ENCODE assay signal across 1 cellular context in the genomic region with DNA sequence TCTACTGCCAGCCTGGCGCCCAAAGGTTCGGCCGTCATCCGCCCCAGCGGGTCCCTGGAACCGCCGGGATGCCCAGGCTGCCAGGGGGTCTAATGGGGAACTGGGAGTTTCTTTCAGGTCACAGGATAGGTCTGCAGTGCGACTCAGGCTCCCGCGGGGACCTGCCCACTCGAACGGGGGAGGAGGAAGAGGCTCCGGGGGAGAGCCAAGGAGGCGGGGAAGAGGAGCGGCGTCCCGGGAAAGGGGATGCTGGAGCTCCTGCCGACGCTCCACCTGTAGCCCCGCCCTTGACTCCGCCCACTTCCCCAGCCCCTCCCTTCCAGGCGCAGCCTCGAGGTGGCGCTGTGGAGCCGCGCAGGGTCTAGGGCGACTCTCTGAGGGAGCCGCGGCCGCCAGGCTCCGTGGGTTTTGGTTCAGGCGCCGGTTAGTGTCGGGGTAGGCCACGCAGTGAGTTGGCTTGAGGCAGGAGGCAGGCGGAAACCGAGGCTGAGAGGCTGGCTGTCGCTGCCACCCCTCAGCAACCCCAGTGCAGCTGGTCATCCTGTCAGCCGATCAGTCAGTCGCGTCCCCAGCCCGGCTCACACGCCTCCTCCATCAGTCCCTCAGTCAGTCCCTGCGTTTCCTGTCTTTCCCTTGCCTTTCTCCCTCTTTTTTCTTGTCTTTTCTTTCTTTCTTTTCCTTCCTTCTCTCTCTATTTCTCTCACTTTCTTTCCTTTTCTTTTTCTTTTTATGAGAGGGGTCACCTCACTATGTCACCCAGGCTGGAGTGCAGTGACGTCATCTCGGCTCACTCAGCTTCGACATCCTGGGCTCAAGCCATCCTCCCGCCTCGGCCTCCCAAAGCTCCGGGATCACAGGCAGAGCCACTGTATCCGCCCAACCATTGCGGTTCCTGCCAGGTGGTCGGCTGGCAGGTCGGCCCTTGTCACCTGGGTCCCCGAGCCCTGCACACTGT.
TF ChIP-seq lines count a peak whose summit lies in the region.

No MANE protein-coding gene starts in this region.

TF ChIP-seq in HepG2, 621 proteins besides CTCF, POLR2A, EP300 and RAD21 (continued from another document and continues in another):
- TF ChIP-seq, protein P1, sequence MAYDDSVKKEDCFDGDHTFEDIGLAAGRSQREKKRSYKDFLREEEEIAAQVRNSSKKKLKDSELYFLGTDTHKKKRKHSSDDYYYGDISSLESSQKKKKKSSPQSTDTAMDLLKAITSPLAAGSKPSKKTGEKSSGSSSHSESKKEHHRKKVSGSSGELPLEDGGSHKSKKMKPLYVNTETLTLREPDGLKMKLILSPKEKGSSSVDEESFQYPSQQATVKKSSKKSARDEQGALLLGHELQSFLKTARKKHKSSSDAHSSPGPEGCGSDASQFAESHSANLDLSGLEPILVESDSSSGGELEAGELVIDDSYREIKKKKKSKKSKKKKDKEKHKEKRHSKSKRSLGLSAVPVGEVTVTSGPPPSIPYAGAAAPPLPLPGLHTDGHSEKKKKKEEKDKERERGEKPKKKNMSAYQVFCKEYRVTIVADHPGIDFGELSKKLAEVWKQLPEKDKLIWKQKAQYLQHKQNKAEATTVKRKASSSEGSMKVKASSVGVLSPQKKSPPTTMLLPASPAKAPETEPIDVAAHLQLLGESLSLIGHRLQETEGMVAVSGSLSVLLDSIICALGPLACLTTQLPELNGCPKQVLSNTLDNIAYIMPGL (CRISPR knock-in tag; IDR thresholded peaks at IDR 0.05; ENCODE audit: borderline replicate concordance in 1 of 2, low read depth in 1 of 2): peak; percentile 50 to 80; a peak in 2 of 4 replicates
- TF ChIP-seq ZNF282 (IDR thresholded peaks at IDR 0.05; ENCODE audit: partially characterized antibody): no peak
- no peak; the same call in 1 of the 2 replicates for TF ChIP-seq ZFY (CRISPR knock-in tag; IDR thresholded peaks at IDR 0.05)
- TF ChIP-seq, protein P2, sequence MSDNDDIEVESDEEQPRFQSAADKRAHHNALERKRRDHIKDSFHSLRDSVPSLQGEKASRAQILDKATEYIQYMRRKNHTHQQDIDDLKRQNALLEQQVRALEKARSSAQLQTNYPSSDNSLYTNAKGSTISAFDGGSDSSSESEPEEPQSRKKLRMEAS (IDR thresholded peaks at IDR 0.05): peak; percentile 31
- TF ChIP-seq ZSCAN25 (CRISPR knock-in tag; IDR thresholded peaks at IDR 0.05): 0 out of 2 replicates have a peak, but pooled peaks have one; percentile 17
- TF ChIP-seq YEATS4 (CRISPR knock-in tag; IDR thresholded peaks at IDR 0.05; ENCODE audit: borderline replicate concordance): no peak
- TF ChIP-seq ZNF24 (IDR thresholded peaks at IDR 0.05): no peak
- no peak for TF ChIP-seq ZFP36L2 (CRISPR knock-in tag; IDR thresholded peaks at IDR 0.05)
- TF ChIP-seq ZNF317 (CRISPR knock-in tag; IDR thresholded peaks at IDR 0.05): 0 out of 2 replicates have a peak, but pooled peaks have one; percentile 53
- TF ChIP-seq, protein P3, sequence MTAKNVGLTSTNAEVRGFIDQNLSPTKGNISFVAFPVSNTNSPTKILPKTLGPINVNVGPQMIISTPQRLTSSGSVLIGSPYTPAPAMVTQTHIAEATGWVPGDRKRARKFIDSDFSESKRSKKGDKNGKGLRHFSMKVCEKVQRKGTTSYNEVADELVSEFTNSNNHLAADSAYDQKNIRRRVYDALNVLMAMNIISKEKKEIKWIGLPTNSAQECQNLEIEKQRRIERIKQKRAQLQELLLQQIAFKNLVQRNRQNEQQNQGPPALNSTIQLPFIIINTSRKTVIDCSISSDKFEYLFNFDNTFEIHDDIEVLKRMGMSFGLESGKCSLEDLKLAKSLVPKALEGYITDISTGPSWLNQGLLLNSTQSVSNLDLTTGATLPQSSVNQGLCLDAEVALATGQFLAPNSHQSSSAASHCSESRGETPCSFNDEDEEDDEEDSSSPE (CRISPR knock-in tag; IDR thresholded peaks at IDR 0.05): 0 out of 2 replicates have a peak, but pooled peaks have one; percentile 4
- TF ChIP-seq SRSF4 (IDR thresholded peaks at IDR 0.05; ENCODE audit: low read depth, low read length, poor library complexity, severe bottlenecking): no peak
- 0 out of 2 replicates have a peak, but pooled peaks have one; percentile 40 for TF ChIP-seq ESRRA (CRISPR knock-in tag; IDR thresholded peaks at IDR 0.05; ENCODE audit: low read depth)
- TF ChIP-seq NPAS2 (CRISPR knock-in tag; IDR thresholded peaks at IDR 0.05; ENCODE audit: borderline replicate concordance): no peak
- TF ChIP-seq KAT8 (CRISPR knock-in tag; IDR thresholded peaks at IDR 0.05): no peak
- TF ChIP-seq RFX5 (IDR thresholded peaks at IDR 0.05; ENCODE audit: low read depth, low read length): no peak
- peak; percentile 24 for TF ChIP-seq HNRNPK (IDR thresholded peaks at IDR 0.05; ENCODE audit: low read depth, low read length, poor library complexity, severe bottlenecking)
- TF ChIP-seq ZNF230 (CRISPR knock-in tag; IDR thresholded peaks at IDR 0.05): no peak
- peak; percentile 66; the same call in 1 of the 2 replicates for TF ChIP-seq SP5 (CRISPR knock-in tag; IDR thresholded peaks at IDR 0.05; ENCODE audit: borderline replicate concordance, low read depth)
- TF ChIP-seq ZNF446 (CRISPR knock-in tag; IDR thresholded peaks at IDR 0.05): no peak
- no peak for TF ChIP-seq DNMT3B (CRISPR knock-in tag; conservative IDR thresholded peaks at IDR 0.05)
- TF ChIP-seq, protein P4, sequence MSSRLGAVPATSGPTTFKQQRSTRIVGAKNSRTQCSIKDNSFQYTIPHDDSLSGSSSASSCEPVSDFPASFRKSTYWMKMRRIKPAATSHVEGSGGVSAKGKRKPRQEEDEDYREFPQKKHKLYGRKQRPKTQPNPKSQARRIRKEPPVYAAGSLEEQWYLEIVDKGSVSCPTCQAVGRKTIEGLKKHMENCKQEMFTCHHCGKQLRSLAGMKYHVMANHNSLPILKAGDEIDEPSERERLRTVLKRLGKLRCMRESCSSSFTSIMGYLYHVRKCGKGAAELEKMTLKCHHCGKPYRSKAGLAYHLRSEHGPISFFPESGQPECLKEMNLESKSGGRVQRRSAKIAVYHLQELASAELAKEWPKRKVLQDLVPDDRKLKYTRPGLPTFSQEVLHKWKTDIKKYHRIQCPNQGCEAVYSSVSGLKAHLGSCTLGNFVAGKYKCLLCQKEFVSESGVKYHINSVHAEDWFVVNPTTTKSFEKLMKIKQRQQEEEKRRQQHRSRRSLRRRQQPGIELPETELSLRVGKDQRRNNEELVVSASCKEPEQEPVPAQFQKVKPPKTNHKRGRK (CRISPR knock-in tag; IDR thresholded peaks at IDR 0.05): peak; percentile 81; the same call in 1 of the 2 replicates
- no peak for TF ChIP-seq NFIB (CRISPR knock-in tag; IDR thresholded peaks at IDR 0.05; ENCODE audit: borderline replicate concordance)
- TF ChIP-seq, protein P5, sequence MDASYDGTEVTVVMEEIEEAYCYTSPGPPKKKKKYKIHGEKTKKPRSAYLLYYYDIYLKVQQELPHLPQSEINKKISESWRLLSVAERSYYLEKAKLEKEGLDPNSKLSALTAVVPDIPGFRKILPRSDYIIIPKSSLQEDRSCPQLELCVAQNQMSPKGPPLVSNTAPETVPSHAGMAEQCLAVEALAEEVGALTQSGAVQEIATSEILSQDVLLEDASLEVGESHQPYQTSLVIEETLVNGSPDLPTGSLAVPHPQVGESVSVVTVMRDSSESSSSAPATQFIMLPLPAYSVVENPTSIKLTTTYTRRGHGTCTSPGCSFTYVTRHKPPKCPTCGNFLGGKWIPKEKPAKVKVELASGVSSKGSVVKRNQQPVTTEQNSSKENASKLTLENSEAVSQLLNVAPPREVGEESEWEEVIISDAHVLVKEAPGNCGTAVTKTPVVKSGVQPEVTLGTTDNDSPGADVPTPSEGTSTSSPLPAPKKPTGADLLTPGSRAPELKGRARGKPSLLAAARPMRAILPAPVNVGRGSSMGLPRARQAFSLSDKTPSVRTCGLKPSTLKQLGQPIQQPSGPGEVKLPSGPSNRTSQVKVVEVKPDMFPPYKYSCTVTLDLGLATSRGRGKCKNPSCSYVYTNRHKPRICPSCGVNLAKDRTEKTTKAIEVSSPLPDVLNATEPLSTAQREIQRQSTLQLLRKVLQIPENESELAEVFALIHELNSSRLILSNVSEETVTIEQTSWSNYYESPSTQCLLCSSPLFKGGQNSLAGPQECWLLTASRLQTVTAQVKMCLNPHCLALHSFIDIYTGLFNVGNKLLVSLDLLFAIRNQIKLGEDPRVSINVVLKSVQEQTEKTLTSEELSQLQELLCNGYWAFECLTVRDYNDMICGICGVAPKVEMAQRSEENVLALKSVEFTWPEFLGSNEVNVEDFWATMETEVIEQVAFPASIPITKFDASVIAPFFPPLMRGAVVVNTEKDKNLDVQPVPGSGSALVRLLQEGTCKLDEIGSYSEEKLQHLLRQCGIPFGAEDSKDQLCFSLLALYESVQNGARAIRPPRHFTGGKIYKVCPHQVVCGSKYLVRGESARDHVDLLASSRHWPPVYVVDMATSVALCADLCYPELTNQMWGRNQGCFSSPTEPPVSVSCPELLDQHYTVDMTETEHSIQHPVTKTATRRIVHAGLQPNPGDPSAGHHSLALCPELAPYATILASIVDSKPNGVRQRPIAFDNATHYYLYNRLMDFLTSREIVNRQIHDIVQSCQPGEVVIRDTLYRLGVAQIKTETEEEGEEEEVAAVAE (CRISPR knock-in tag; IDR thresholded peaks at IDR 0.05; ENCODE audit: borderline replicate concordance): no peak
- TF ChIP-seq REL (CRISPR knock-in tag; conservative IDR thresholded peaks at IDR 0.05): no peak
- TF ChIP-seq ZNF124 (CRISPR knock-in tag; IDR thresholded peaks at IDR 0.05): no peak
- no peak for TF ChIP-seq PRMT3 (CRISPR knock-in tag; IDR thresholded peaks at IDR 0.05; ENCODE audit: borderline replicate concordance, low read depth)
- peak; percentile 16; the same call in 1 of the 2 replicates for TF ChIP-seq ZNF331 (CRISPR knock-in tag; IDR thresholded peaks at IDR 0.05)
- no peak for TF ChIP-seq KDM1A (CRISPR knock-in tag; IDR thresholded peaks at IDR 0.05)
- no peak for TF ChIP-seq SP1 (IDR thresholded peaks at IDR 0.05)
- peak; percentile 97 for TF ChIP-seq SP1 (CRISPR knock-in tag; IDR thresholded peaks at IDR 0.05)
- TF ChIP-seq KDM2A (CRISPR knock-in tag; IDR thresholded peaks at IDR 0.05; ENCODE audit: borderline replicate concordance, low read depth): peak; percentile 75
- no peak for TF ChIP-seq ATF1 (CRISPR knock-in tag; IDR thresholded peaks at IDR 0.05)
- peak; percentile 90 for TF ChIP-seq SP4 (CRISPR knock-in tag; IDR thresholded peaks at IDR 0.05)
- TF ChIP-seq MIER3 (CRISPR knock-in tag; IDR thresholded peaks at IDR 0.05; ENCODE audit: borderline replicate concordance): 0 out of 2 replicates have a peak, but pooled peaks have one; percentile 34
- TF ChIP-seq CEBPG (CRISPR knock-in tag; IDR thresholded peaks at IDR 0.05): no peak
- TF ChIP-seq, protein P6, sequence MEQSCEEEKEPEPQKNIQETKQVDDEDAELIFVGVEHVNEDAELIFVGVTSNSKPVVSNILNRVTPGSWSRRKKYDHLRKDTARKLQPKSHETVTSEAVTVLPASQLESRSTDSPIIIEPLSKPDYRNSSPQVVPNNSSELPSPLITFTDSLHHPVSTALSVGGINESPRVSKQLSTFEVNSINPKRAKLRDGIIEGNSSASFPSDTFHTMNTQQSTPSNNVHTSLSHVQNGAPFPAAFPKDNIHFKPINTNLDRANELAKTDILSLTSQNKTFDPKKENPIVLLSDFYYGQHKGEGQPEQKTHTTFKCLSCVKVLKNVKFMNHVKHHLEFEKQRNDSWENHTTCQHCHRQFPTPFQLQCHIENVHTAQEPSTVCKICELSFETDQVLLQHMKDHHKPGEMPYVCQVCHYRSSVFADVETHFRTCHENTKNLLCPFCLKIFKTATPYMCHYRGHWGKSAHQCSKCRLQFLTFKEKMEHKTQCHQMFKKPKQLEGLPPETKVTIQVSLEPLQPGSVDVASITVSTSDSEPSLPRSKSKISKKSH (CRISPR knock-in tag; IDR thresholded peaks at IDR 0.05; ENCODE audit: borderline replicate concordance): no peak
- TF ChIP-seq GABPB1 (CRISPR knock-in tag; IDR thresholded peaks at IDR 0.05): peak; percentile 70
- TF ChIP-seq ZNF766 (CRISPR knock-in tag; IDR thresholded peaks at IDR 0.05; ENCODE audit: borderline replicate concordance): no peak
- TF ChIP-seq, protein P7, sequence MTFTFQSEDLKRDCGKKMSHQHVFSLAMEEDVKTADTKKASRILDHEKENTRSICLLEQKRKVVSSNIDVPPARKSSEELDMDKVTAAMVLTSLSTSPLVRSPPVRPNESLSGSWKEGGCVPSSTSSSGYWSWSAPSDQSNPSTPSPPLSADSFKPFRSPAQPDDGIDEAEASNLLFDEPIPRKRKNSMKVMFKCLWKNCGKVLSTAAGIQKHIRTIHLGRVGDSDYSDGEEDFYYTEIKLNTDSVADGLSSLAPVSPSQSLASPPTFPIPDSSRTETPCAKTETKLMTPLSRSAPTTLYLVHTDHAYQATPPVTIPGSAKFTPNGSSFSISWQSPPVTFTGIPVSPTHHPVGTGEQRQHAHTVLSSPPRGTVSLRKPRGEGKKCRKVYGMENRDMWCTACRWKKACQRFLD (CRISPR knock-in tag; IDR thresholded peaks at IDR 0.05; ENCODE audit: borderline replicate concordance): no peak
- TF ChIP-seq MED13 (CRISPR knock-in tag; IDR thresholded peaks at IDR 0.05): no peak
- TF ChIP-seq, protein P8, sequence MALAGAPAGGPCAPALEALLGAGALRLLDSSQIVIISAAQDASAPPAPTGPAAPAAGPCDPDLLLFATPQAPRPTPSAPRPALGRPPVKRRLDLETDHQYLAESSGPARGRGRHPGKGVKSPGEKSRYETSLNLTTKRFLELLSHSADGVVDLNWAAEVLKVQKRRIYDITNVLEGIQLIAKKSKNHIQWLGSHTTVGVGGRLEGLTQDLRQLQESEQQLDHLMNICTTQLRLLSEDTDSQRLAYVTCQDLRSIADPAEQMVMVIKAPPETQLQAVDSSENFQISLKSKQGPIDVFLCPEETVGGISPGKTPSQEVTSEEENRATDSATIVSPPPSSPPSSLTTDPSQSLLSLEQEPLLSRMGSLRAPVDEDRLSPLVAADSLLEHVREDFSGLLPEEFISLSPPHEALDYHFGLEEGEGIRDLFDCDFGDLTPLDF (CRISPR knock-in tag; IDR thresholded peaks at IDR 0.05): no peak
- TF ChIP-seq MAZ (IDR thresholded peaks at IDR 0.05; ENCODE audit: borderline replicate concordance, low read depth, low read length): peak; percentile 78; the same call in 1 of the 2 replicates
- peak; percentile 64; the same call in 1 of the 2 replicates for TF ChIP-seq MAZ (CRISPR knock-in tag; IDR thresholded peaks at IDR 0.05; ENCODE audit: low read depth)
- TF ChIP-seq KDM4B (CRISPR knock-in tag; IDR thresholded peaks at IDR 0.05): no peak
- TF ChIP-seq, protein P9, sequence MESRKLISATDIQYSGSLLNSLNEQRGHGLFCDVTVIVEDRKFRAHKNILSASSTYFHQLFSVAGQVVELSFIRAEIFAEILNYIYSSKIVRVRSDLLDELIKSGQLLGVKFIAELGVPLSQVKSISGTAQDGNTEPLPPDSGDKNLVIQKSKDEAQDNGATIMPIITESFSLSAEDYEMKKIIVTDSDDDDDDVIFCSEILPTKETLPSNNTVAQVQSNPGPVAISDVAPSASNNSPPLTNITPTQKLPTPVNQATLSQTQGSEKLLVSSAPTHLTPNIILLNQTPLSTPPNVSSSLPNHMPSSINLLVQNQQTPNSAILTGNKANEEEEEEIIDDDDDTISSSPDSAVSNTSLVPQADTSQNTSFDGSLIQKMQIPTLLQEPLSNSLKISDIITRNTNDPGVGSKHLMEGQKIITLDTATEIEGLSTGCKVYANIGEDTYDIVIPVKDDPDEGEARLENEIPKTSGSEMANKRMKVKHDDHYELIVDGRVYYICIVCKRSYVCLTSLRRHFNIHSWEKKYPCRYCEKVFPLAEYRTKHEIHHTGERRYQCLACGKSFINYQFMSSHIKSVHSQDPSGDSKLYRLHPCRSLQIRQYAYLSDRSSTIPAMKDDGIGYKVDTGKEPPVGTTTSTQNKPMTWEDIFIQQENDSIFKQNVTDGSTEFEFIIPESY (CRISPR knock-in tag; IDR thresholded peaks at IDR 0.05): 0 out of 2 replicates have a peak, but pooled peaks have one; percentile 52
- no peak for TF ChIP-seq PHF5A (CRISPR knock-in tag; IDR thresholded peaks at IDR 0.05; ENCODE audit: low read depth, unreplicated experiment)
- peak; percentile 22; the same call in 1 of the 2 replicates for TF ChIP-seq KDM5B (CRISPR knock-in tag; IDR thresholded peaks at IDR 0.05; ENCODE audit: borderline replicate concordance)
- 0 out of 2 replicates have a peak, but pooled peaks have one; percentile 48 for TF ChIP-seq SNAI1 (CRISPR knock-in tag; IDR thresholded peaks at IDR 0.05; ENCODE audit: borderline replicate concordance)
